ENCODE assay signal across 10 cellular contexts in the genomic region with DNA sequence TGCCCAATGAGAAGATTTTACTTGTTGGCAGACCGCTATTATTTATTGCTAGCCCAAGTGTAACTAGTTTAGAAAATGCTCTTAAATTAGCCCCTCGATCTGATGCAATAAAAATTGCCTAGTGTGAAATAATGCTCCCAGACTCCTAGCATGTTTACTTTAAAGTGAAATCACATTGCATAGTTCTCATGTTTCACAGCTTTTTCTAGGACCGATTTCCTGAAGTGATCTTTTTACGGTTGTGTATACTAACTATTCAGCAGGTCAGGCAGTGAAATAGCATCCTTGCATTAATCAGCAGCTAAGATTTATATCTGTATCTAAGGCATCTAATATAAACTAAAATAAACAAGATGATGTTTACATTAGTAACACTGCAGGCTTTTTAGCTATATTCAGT. TPM values are rescaled to one million over a fixed set of nuclear protein-coding genes. Genes with fewer than 3 reads are reported as not detected.
DNase-seq lines count a peak whose midpoint lies in the region; ATAC-seq and TF ChIP-seq lines count a peak whose summit lies in the region.
"Had no signal": no experiment of that assay in that cellular context is flagged by ENCODE, and none has a peak within 500 bp of the region (broad histone marks: within the 10 kb centered on the region; RNA-seq: fewer than 3 reads in every experiment).

No MANE protein-coding gene starts in this region.

- no peak overlapping the region for H3K9ac ChIP-seq in HCT116 (ENCODE audit: low read length)

- ATAC-seq in HCT116 (no peak), HG03039 (IDR thresholded peaks at IDR 0.05; ENCODE audit: unreplicated experiment) (no peak)
- no peak for ATAC-seq in stimulated activated effector memory CD8-positive, alpha-beta T cell treated with anti-CD3 and anti-CD28 coated beads, Interleukin-12 subunit alpha, Interleukin-12 subunit beta, amount 100 ng/mL, for 72 hours
- ATAC-seq: Right ventricle myocardium inferior had no signal

- H3K4me1 ChIP-seq in HCT116 (ENCODE audit: control insufficient read depth in 1 of 2, insufficient read depth in 2 of 2, low read length in 2 of 2) (peaks cover 0 to 7% of the 10 kb centered on the region in 2 experiments; a peak in 2 of 4 replicates), SJCRH30 (peaks cover 12% of the 10 kb centered on the region)

- H3K79me2 ChIP-seq in HCT116 (ENCODE audit: insufficient read depth, low read length), result 0 out of 2 replicates have a peak, but pooled peaks cover 3% of the 10 kb centered on the region

- RAD21 ChIA-PET in HCT116 (lab: Charles Lee; ENCODE audit: low non-redundant PET in 1 of 2, low total read pairs in 2 of 2, uncharacterized antibody in 2 of 2, unreplicated experiment in 2 of 2), result no interaction called here

- H3K4me3 ChIP-seq in AG04450 (ENCODE audit: low read depth, low read length) (no peak overlapping the region), HCT116 (replicated peaks in 1 of 2; ENCODE audit: low read depth in 1 of 2, low read length in 2 of 2) (no peak overlapping the region), SJCRH30 (peak overlapping the region; percentile 2; the same call in 1 of the 2 replicates), fibroblast of villous mesenchyme (ENCODE audit: low read depth, low read length) (no peak overlapping the region)

- no peak for TF ChIP-seq RAD21 in HCT116 (IDR thresholded peaks at IDR 0.05; ENCODE audit: low read depth)

- H3K4me3 Mint-ChIP-seq in stimulated activated effector memory CD8-positive, alpha-beta T cell treated with anti-CD3 and anti-CD28 coated beads, Interleukin-12 subunit alpha, Interleukin-12 subunit beta, amount 100 ng/mL, for 72 hours, result no peak overlapping the region

- no peaks in the 10 kb centered on the region for H3K27me3 ChIP-seq in AG04450 (ENCODE audit: control insufficient read depth, insufficient read depth, low read length)
- no peaks in the 10 kb centered on the region for H3K27me3 ChIP-seq in HCT116 (ENCODE audit: insufficient read depth, low read length)
- no peaks in the 10 kb centered on the region for H3K27me3 ChIP-seq in SJCRH30

- no peaks in the 10 kb centered on the region for H3K9me3 Mint-ChIP-seq in stimulated activated effector memory CD8-positive, alpha-beta T cell treated with anti-CD3 and anti-CD28 coated beads, Interleukin-12 subunit alpha, Interleukin-12 subunit beta, amount 100 ng/mL, for 72 hours

- H3K36me3 ChIP-seq in HCT116 (ENCODE audit: control insufficient read depth in 1 of 2, insufficient read depth in 2 of 2, low read length in 2 of 2), result no peaks in the 10 kb centered on the region
- H3K36me3 ChIP-seq in SJCRH30, result peaks cover 8% of the 10 kb centered on the region; the same call in 1 of the 2 replicates

- H2AFZ ChIP-seq in HCT116 (ENCODE audit: low read depth, low read length, poor library complexity, severe bottlenecking), result no peak overlapping the region

- peaks cover 10% of the 10 kb centered on the region for H3K36me3 Mint-ChIP-seq in stimulated activated effector memory CD8-positive, alpha-beta T cell treated with anti-CD3 and anti-CD28 coated beads, Interleukin-12 subunit alpha, Interleukin-12 subunit beta, amount 100 ng/mL, for 72 hours

- CTCF ChIA-PET in AG04450 (lab: Charles Lee), result interaction anchor here (0.6 kb wide), 1 partner anchor 17 kb away, joined by 3 read pairs; no protein-coding TSS in a partner anchor
- CTCF ChIA-PET in HCT116 (lab: Charles Lee), result no interaction called here

- H3K9me3 ChIP-seq in AG04450 (ENCODE audit: control insufficient read depth, insufficient read depth, low read length) (no peaks in the 10 kb centered on the region), HCT116 (ENCODE audit: control insufficient read depth in 1 of 2, insufficient read depth in 1 of 2, low read depth in 1 of 2, low read length in 2 of 2) (no peaks in the 10 kb centered on the region), SJCRH30 (replicated peaks) (no peaks in the 10 kb centered on the region; the same call in 1 of the 2 replicates)

- no TSS peak for BruUV-seq in HCT116 (replicated peaks; lab: Mats Ljungman, UMichigan)

- no peak for TF ChIP-seq POLR2A in HCT116 (IDR thresholded peaks at IDR 0.05; ENCODE audit: borderline replicate concordance, extremely low read depth, insufficient read depth, insufficient read length)

- POLR2A ChIA-PET in AG04450 (lab: Yijun Ruan, JAX) (interaction anchor here (0.6 to 0.7 kb wide), 2 partner anchors 177 to 504 kb away, joined by 4 to 11 read pairs; no protein-coding TSS in a partner anchor), HCT116 (lab: Charles Lee) (no interaction called here)

- H4K20me1 ChIP-seq in HCT116 (ENCODE audit: insufficient read depth), result no peaks in the 10 kb centered on the region

- no peak for TF ChIP-seq CTCF in AG04450 (IDR thresholded peaks at IDR 0.05; ENCODE audit: low read depth, low read length)
- no peak for TF ChIP-seq CTCF in HCT116 (IDR thresholded peaks at IDR 0.05 in 2 of 3, conservative IDR thresholded peaks at IDR 0.05 in 1 of 3; ENCODE audit: borderline replicate concordance in 1 of 3, insufficient read depth in 1 of 3, low read depth in 2 of 3, low read length in 2 of 3)
- no peak for TF ChIP-seq CTCF in fibroblast of villous mesenchyme (IDR thresholded peaks at IDR 0.05; ENCODE audit: insufficient read depth, low read depth, low read length)

- intact Hi-C loops in HCT116 (cut with micrococcal nuclease), result no loop called here

- peaks cover 5% of the 10 kb centered on the region for H3K4me1 Mint-ChIP-seq in stimulated activated effector memory CD8-positive, alpha-beta T cell treated with anti-CD3 and anti-CD28 coated beads, Interleukin-12 subunit alpha, Interleukin-12 subunit beta, amount 100 ng/mL, for 72 hours

- DNase-seq in AG04450 (ENCODE audit: low read depth, low spot score) (peak; percentile 59), HCT116 (ENCODE audit: low read depth, low spot score) (no peak), SJCRH30 (peak; percentile 14 to 80), fibroblast of villous mesenchyme (ENCODE audit: low read depth) (peak; percentile 96), retina (no peak), RPMI8226 (no peak)
- no peak for DNase-seq in stimulated activated effector memory CD8-positive, alpha-beta T cell treated with anti-CD3 and anti-CD28 coated beads, Interleukin-12 subunit alpha, Interleukin-12 subunit beta, amount 100 ng/mL, for 72 hours (ENCODE audit: low spot score in 2 of 2)
- DNase-seq: Karpas-422 had no signal

- no peaks in the 10 kb centered on the region for H3K9me2 ChIP-seq in HCT116 (ENCODE audit: insufficient read depth)

- no peak overlapping the region for H3K4me2 ChIP-seq in HCT116 (ENCODE audit: low read length)

- no peak overlapping the region for H3K27ac ChIP-seq in AG04450 (ENCODE audit: low read depth, low read length)
- H3K27ac ChIP-seq in HCT116 (ENCODE audit: low read depth, low read length), result no peak overlapping the region
- H3K27ac ChIP-seq in SJCRH30, result peak overlapping the region; percentile 49

- H3K27ac Mint-ChIP-seq in stimulated activated effector memory CD8-positive, alpha-beta T cell treated with anti-CD3 and anti-CD28 coated beads, Interleukin-12 subunit alpha, Interleukin-12 subunit beta, amount 100 ng/mL, for 72 hours, result no peak overlapping the region

TF ChIP-seq in HCT116, 20 proteins besides CTCF, POLR2A, EP300 and RAD21:
- TF ChIP-seq CBX3 (IDR thresholded peaks at IDR 0.05; ENCODE audit: low read depth) (0 out of 2 replicates have a peak, but pooled peaks have one; percentile 25), CEBPB (IDR thresholded peaks at IDR 0.05; ENCODE audit: low read depth) (peak; percentile 84), SP1 (IDR thresholded peaks at IDR 0.05; ENCODE audit: low read depth) (peak; percentile 35; the same call in 1 of the 2 replicates), SIN3A (IDR thresholded peaks at IDR 0.05; ENCODE audit: low read depth) (no peak), YY1 (IDR thresholded peaks at IDR 0.05; ENCODE audit: extremely low read depth, insufficient replicate concordance, low read depth, low read length) (no peak)
- TF ChIP-seq, protein P1, sequence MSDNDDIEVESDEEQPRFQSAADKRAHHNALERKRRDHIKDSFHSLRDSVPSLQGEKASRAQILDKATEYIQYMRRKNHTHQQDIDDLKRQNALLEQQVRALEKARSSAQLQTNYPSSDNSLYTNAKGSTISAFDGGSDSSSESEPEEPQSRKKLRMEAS (IDR thresholded peaks at IDR 0.05), result no peak
- TF ChIP-seq, protein P2, sequence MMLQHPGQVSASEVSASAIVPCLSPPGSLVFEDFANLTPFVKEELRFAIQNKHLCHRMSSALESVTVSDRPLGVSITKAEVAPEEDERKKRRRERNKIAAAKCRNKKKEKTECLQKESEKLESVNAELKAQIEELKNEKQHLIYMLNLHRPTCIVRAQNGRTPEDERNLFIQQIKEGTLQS (IDR thresholded peaks at IDR 0.05), result no peak

RNA-seq across cellular contexts. Expression of gene PMS1, which starts 52.4 kb away (rescaled TPM):
- 11.0 and 16.3 TPM in 2 replicates for polyA plus RNA-seq in AG04450 (2011; rRNA removed)
- 15.3 and 33.6 TPM in 2 replicates for polyA minus RNA-seq in AG04450 (2011; rRNA and poly(A)+ RNA removed)
- 53.2 TPM for total RNA-seq in HCT116 (2021; ENCODE audit: unreplicated experiment)
- 8.6 and 11.4 TPM in 2 replicates for polyA plus RNA-seq in HCT116 (2012)
- 80.5 and 83.0 TPM in 2 replicates for total RNA-seq in SJCRH30 (2014; rRNA removed; shearing (Covaris generic))
- total RNA-seq in fibroblast of villous mesenchyme, result 19.3 and 40.2 TPM in 2 replicates

RNA-seq across cellular contexts. Expression of gene ORMDL1, which starts 52.5 kb away (rescaled TPM):
- 73.0 and 92.8 TPM in 2 replicates for polyA plus RNA-seq in AG04450 (2011; rRNA removed)
- polyA minus RNA-seq in AG04450 (2011; rRNA and poly(A)+ RNA removed), result 12.8 and 22.6 TPM in 2 replicates
- total RNA-seq in HCT116 (2021; ENCODE audit: unreplicated experiment) (32.7 TPM), fibroblast of villous mesenchyme (32.9 and 57.4 TPM in 2 replicates)
- 17.4 and 25.1 TPM in 2 replicates for polyA plus RNA-seq in HCT116 (2012)
- total RNA-seq in SJCRH30 (2014; rRNA removed; shearing (Covaris generic)), result 238 and 287 TPM in 2 replicates

Comparison
In these comparisons a context has a peak if more than half of its experiments do, and no peak if none do; other contexts are left out.
1. DNase-seq: peak in AG04450 (single experiment), SJCRH30 (2 of 2) and fibroblast of villous mesenchyme (single experiment); none in HCT116 (single experiment), retina (single experiment), RPMI8226 (single experiment) and stimulated activated effector memory CD8-positive, alpha-beta T cell treated with anti-CD3 and anti-CD28 coated beads, Interleukin-12 subunit alpha, Interleukin-12 subunit beta, amount 100 ng/mL, for 72 hours (0 of 2).